Comparison of ENCODE assay signal across 8 cellular contexts in genomic region chr2:174039551-174040416, GRCh38.
DNase-seq lines count a peak whose midpoint lies in the region; ATAC-seq and FAIRE-seq lines count a peak whose summit lies in the region.

No MANE protein-coding gene starts in this region.

- DNase-seq in C1 segment of cervical spinal cord (lab: John Stamatoyannopoulos, UW) (peak in 12 of 14 donors; percentile 28 to 79 (median 68)), GM19239 (ENCODE audit: insufficient read length, low spot score) (peak; percentile 67), NCI-H748 (lab: John Stamatoyannopoulos, UW; ENCODE audit: unreplicated experiment) (peak; percentile 87), memory B cell (ENCODE audit: low spot score in 2 of 2) (peak; percentile 80 to 83)
- DNase-seq in activated CD4-positive, alpha-beta memory T cell treated with anti-CD3 and anti-CD28 coated beads, Interleukin-2, amount 10 ng/mL, durations not matched to agents 7 days and 5 days: peak; percentile 86
- DNase-seq in effector CD8-positive, alpha-beta T cell (lab: John Stamatoyannopoulos, UW): peak; percentile 63
- DNase-seq in stimulated activated CD8-positive, alpha-beta memory T cell treated with anti-CD3 and anti-CD28 coated beads, Interleukin-12 subunit alpha, Interleukin-12 subunit beta, amount 100 ng/mL, for 4 hours (ENCODE audit: low read depth): peak; percentile 64

- peaks cover 27% of the 10 kb centered on the region for H3K4me1 Mint-ChIP-seq in activated CD4-positive, alpha-beta memory T cell treated with anti-CD3 and anti-CD28 coated beads, Interleukin-2, amount 10 ng/mL, durations not matched to agents 7 days and 5 days
- H3K4me1 Mint-ChIP-seq in memory B cell: peaks cover 17% of the 10 kb centered on the region

- peaks cover 5% of the 10 kb centered on the region for H3K27me3 Mint-ChIP-seq in activated CD4-positive, alpha-beta memory T cell treated with anti-CD3 and anti-CD28 coated beads, Interleukin-2, amount 10 ng/mL, durations not matched to agents 7 days and 5 days
- H3K27me3 Mint-ChIP-seq in memory B cell: peaks cover 2% of the 10 kb centered on the region

- POLR2A ChIA-PET in activated CD4-positive, alpha-beta memory T cell treated with anti-CD3 and anti-CD28 coated beads, Interleukin-2, amount 10 ng/mL, durations not matched to agents 7 days and 5 days (lab: Charles Lee): no interaction called here

- H3K4me3 Mint-ChIP-seq in activated CD4-positive, alpha-beta memory T cell treated with anti-CD3 and anti-CD28 coated beads, Interleukin-2, amount 10 ng/mL, durations not matched to agents 7 days and 5 days: peak overlapping the region; percentile 2
- peak overlapping the region; percentile 64 for H3K4me3 Mint-ChIP-seq in memory B cell

- H3K27ac Mint-ChIP-seq in activated CD4-positive, alpha-beta memory T cell treated with anti-CD3 and anti-CD28 coated beads, Interleukin-2, amount 10 ng/mL, durations not matched to agents 7 days and 5 days: peak overlapping the region; percentile 83
- H3K27ac Mint-ChIP-seq in memory B cell: peak overlapping the region; percentile 93

- CTCF ChIA-PET in activated CD4-positive, alpha-beta memory T cell treated with anti-CD3 and anti-CD28 coated beads, Interleukin-2, amount 10 ng/mL, durations not matched to agents 7 days and 5 days (lab: Charles Lee): interaction anchor here (0.6 to 1.4 kb wide), 3 partner anchors 84 to 1140 kb away, joined by 3 to 5 read pairs (median 3); no protein-coding TSS in a partner anchor

- H3K9me3 Mint-ChIP-seq in activated CD4-positive, alpha-beta memory T cell treated with anti-CD3 and anti-CD28 coated beads, Interleukin-2, amount 10 ng/mL, durations not matched to agents 7 days and 5 days: no peaks in the 10 kb centered on the region
- no peaks in the 10 kb centered on the region for H3K9me3 Mint-ChIP-seq in memory B cell

- ATAC-seq in HG03439 (IDR thresholded peaks at IDR 0.05; ENCODE audit: unreplicated experiment) (peak; percentile 97), memory B cell (ENCODE audit: low read depth) (peak; percentile 93)

- H3K36me3 Mint-ChIP-seq in activated CD4-positive, alpha-beta memory T cell treated with anti-CD3 and anti-CD28 coated beads, Interleukin-2, amount 10 ng/mL, durations not matched to agents 7 days and 5 days (ENCODE audit: low read depth): no peaks in the 10 kb centered on the region
- no peaks in the 10 kb centered on the region for H3K36me3 Mint-ChIP-seq in memory B cell

- peak; percentile 98 for FAIRE-seq in GM19239 (lab: Jason Lieb, UNC)

Comparison
In these comparisons a context has a peak if more than half of its experiments do, and no peak if none do; other contexts are left out.
1. Peak in every context shown above with its lines: DNase-seq and ATAC-seq.